In genomic region chr11:69010964-69011623, GRCh38 we compare ENCODE assay signal across 8 cellular contexts. TPM values are rescaled to one million over a fixed set of nuclear protein-coding genes. Genes with fewer than 3 reads are reported as not detected.
DNase-seq lines count a peak whose midpoint lies in the region; ATAC-seq and TF ChIP-seq lines count a peak whose summit lies in the region.

No MANE protein-coding gene starts in this region.

- H3K4me3 Mint-ChIP-seq in activated CD4-positive, alpha-beta T cell treated with anti-CD3 and anti-CD28 coated beads, Interleukin-2, amount 10 ng/mL, durations not matched to agents 24 days and 14 days = no peak overlapping the region
- H3K4me3 Mint-ChIP-seq in WTC11 = peak overlapping the region; percentile 39

- peak overlapping the region; percentile 50 to 61 (median 58) for H3K4me3 ChIP-seq in stomach

- DNase-seq in activated CD4-positive, alpha-beta T cell treated with anti-CD3 and anti-CD28 coated beads, Interleukin-2, amount 10 ng/mL, durations not matched to agents 24 days and 14 days = peak; percentile 82
- DNase-seq in activated CD4-positive, alpha-beta T cell treated with anti-CD3 and anti-CD28 coated beads, Interleukin-2, amount 50 U/mL, for 4 hours = no peak
- DNase-seq in WTC11 (ENCODE audit: low spot score) (peak; percentile 85), erythroblast (lab: John Stamatoyannopoulos, UW) (peak; percentile 56 to 61), mucosa of gallbladder (ENCODE audit: low spot score) (peak; percentile 83), stomach (peak; percentile 81)

- H3K9me3 Mint-ChIP-seq in activated CD4-positive, alpha-beta T cell treated with anti-CD3 and anti-CD28 coated beads, Interleukin-2, amount 10 ng/mL, durations not matched to agents 24 days and 14 days = no peaks in the 10 kb centered on the region
- peaks cover under 1% of the 10 kb centered on the region; the same call in 1 of the 2 replicates for H3K9me3 Mint-ChIP-seq in WTC11

- ATAC-seq in WTC11 = peak; percentile 82
- ATAC-seq in GM18861 (IDR thresholded peaks at IDR 0.05; ENCODE audit: unreplicated experiment) = no peak
- no peak for ATAC-seq in GM18502 (IDR thresholded peaks at IDR 0.05; ENCODE audit: poor library complexity, unreplicated experiment)

- no peaks in the 10 kb centered on the region for H3K9me3 ChIP-seq in stomach

- CTCF ChIA-PET in WTC11 (lab: Charles Lee) = interaction anchor here (0.6 to 6.6 kb wide), 10 partner anchors 8 to 75 kb away, joined by 3 to 50 read pairs (median 6); partner anchors contain the start of gene TPCN2

- H3K36me3 ChIP-seq in stomach = peaks cover under 1 to 9% (median 2%) of the 10 kb centered on the region in 4 donors

- no peak for TF ChIP-seq EP300 in stomach (IDR thresholded peaks at IDR 0.05)

- POLR2A ChIA-PET in WTC11 (lab: Charles Lee) = interaction anchor here (0.7 to 1.0 kb wide), 3 partner anchors 13 to 31 kb away, joined by 3 read pairs; no protein-coding TSS in a partner anchor

- H3K36me3 Mint-ChIP-seq in activated CD4-positive, alpha-beta T cell treated with anti-CD3 and anti-CD28 coated beads, Interleukin-2, amount 10 ng/mL, durations not matched to agents 24 days and 14 days (ENCODE audit: low read depth) = no peaks in the 10 kb centered on the region
- H3K36me3 Mint-ChIP-seq in WTC11 = no peaks in the 10 kb centered on the region

- intact Hi-C loops in activated CD4-positive, alpha-beta T cell treated with anti-CD3 and anti-CD28 coated beads, Interleukin-2, amount 10 ng/mL, durations not matched to agents 24 days and 14 days (cut with micrococcal nuclease) = no loop called here
- intact Hi-C loops in stomach (cut with DNase I; ENCODE audit: low total_unique reads) = no loop called here

- H3K4me1 ChIP-seq in stomach = peaks cover 50 to 86% (median 71%) of the 10 kb centered on the region in 4 donors

- no peak for TF ChIP-seq CTCF in WTC11 (IDR thresholded peaks at IDR 0.05)
- TF ChIP-seq CTCF in stomach (IDR thresholded peaks at IDR 0.05) = no peak

- no peak overlapping the region for H3K27ac Mint-ChIP-seq in activated CD4-positive, alpha-beta T cell treated with anti-CD3 and anti-CD28 coated beads, Interleukin-2, amount 10 ng/mL, durations not matched to agents 24 days and 14 days
- no peak overlapping the region for H3K27ac Mint-ChIP-seq in WTC11

- TF ChIP-seq POLR2A in erythroblast (IDR thresholded peaks at IDR 0.05; ENCODE audit: low read length) = no peak
- no peak for TF ChIP-seq POLR2A in stomach (IDR thresholded peaks at IDR 0.05)

- WGBS in stomach, 5 donors = 5 to 15% (median 11%) methylated on average over 15 to 43 of the region's 43 CpGs

- peaks cover 28% of the 10 kb centered on the region for H3K27me3 Mint-ChIP-seq in activated CD4-positive, alpha-beta T cell treated with anti-CD3 and anti-CD28 coated beads, Interleukin-2, amount 10 ng/mL, durations not matched to agents 24 days and 14 days
- H3K27me3 Mint-ChIP-seq in WTC11 (ENCODE audit: low read depth) = peaks cover 5% of the 10 kb centered on the region

- peaks cover 0 to 60% (median 36%) of the 10 kb centered on the region in 3 donors for H3K27me3 ChIP-seq in stomach

- H3K4me1 Mint-ChIP-seq in activated CD4-positive, alpha-beta T cell treated with anti-CD3 and anti-CD28 coated beads, Interleukin-2, amount 10 ng/mL, durations not matched to agents 24 days and 14 days = no peaks in the 10 kb centered on the region
- peaks cover 41% of the 10 kb centered on the region for H3K4me1 Mint-ChIP-seq in WTC11

- peak overlapping the region; percentile 64 to 94 (median 90) for H3K27ac ChIP-seq in stomach

TF ChIP-seq in WTC11, 78 proteins besides CTCF, POLR2A, EP300 and RAD21 (continues in another document):
- TF ChIP-seq ZNF232 (CRISPR knock-in tag; IDR thresholded peaks at IDR 0.05) = no peak
- peak; percentile 71; the same call in 1 of the 2 replicates for TF ChIP-seq USF1 (CRISPR knock-in tag; IDR thresholded peaks at IDR 0.05)
- TF ChIP-seq MAX (CRISPR knock-in tag; IDR thresholded peaks at IDR 0.05) = peak; percentile 77; the same call in 1 of the 2 replicates
- TF ChIP-seq ZNF138 (CRISPR knock-in tag; conservative IDR thresholded peaks at IDR 0.05) = no peak
- peak; percentile 89 for TF ChIP-seq SP1 (CRISPR knock-in tag; conservative IDR thresholded peaks at IDR 0.05)
- TF ChIP-seq STAT6 (CRISPR knock-in tag; conservative IDR thresholded peaks at IDR 0.05; ENCODE audit: low read depth) = no peak
- TF ChIP-seq ERG (CRISPR knock-in tag; IDR thresholded peaks at IDR 0.05) = no peak
- no peak for TF ChIP-seq CREM (CRISPR knock-in tag; IDR thresholded peaks at IDR 0.05)
- TF ChIP-seq E2F5 (CRISPR knock-in tag; IDR thresholded peaks at IDR 0.05) = 0 out of 2 replicates have a peak, but pooled peaks have one; percentile 27
- TF ChIP-seq ZNF423 (CRISPR knock-in tag; IDR thresholded peaks at IDR 0.05) = peak; percentile 52; the same call in 1 of the 2 replicates

RNA-seq across cellular contexts. Expression of gene MRGPRF, which starts 2.0 kb away (rescaled TPM):
- total RNA-seq in activated CD4-positive, alpha-beta T cell treated with anti-CD3 and anti-CD28 coated beads, Interleukin-2, amount 10 ng/mL, durations not matched to agents 24 days and 14 days = not detected in 2 replicates
- total RNA-seq in WTC11 (2021) (3.8 to 6.5 TPM (median 5.5 TPM) in 3 replicates), mucosa of gallbladder (43.8 TPM), stomach (100 to 1,000 TPM in 1 of 5 donors, 10 to 100 TPM in 4; 16.2 to 123 (median 83.9) TPM)
- polyA plus RNA-seq in stomach = 10 to 100 TPM in 1 of 3 donors, 1 to 10 TPM in 2; 6.7 to 23.4 (median 7.8) TPM

RNA-seq across cellular contexts. Expression of gene MRGPRD, which starts 30.3 kb away (rescaled TPM):
- total RNA-seq in activated CD4-positive, alpha-beta T cell treated with anti-CD3 and anti-CD28 coated beads, Interleukin-2, amount 10 ng/mL, durations not matched to agents 24 days and 14 days = not detected in 2 replicates
- total RNA-seq in WTC11 (2021) (not detected in 3 replicates), mucosa of gallbladder (not detected), stomach (under 1 TPM in 1 of 5 donors, not detected in 4; 0.92 TPM)
- not detected for polyA plus RNA-seq in stomach

RNA-seq across cellular contexts. Expression of gene TPCN2, which starts 37.6 kb away (rescaled TPM):
- total RNA-seq in activated CD4-positive, alpha-beta T cell treated with anti-CD3 and anti-CD28 coated beads, Interleukin-2, amount 10 ng/mL, durations not matched to agents 24 days and 14 days = 15.7 and 16.8 TPM in 2 replicates
- total RNA-seq in WTC11 (2021) (20.2 to 24.6 TPM (median 22.0 TPM) in 3 replicates), mucosa of gallbladder (29.1 TPM), stomach (10 to 100 TPM in 4 of 5 donors, 1 to 10 TPM in 1; 6.4 to 66.1 (median 33.0) TPM)
- 10 to 100 TPM; 16.4 to 29.8 (median 19.7) TPM for polyA plus RNA-seq in stomach

Comparison
In these comparisons a context has a peak if more than half of its experiments do, and no peak if none do; other contexts are left out.
1. DNase-seq: peak in activated CD4-positive, alpha-beta T cell treated with anti-CD3 and anti-CD28 coated beads, Interleukin-2, amount 10 ng/mL, durations not matched to agents 24 days and 14 days (single experiment), WTC11 (single experiment), erythroblast (2 of 2), mucosa of gallbladder (single experiment) and stomach (single experiment); none in activated CD4-positive, alpha-beta T cell treated with anti-CD3 and anti-CD28 coated beads, Interleukin-2, amount 50 U/mL, for 4 hours (0 of 2).